ENCODE assay signal across 23 cellular contexts in the genomic region with DNA sequence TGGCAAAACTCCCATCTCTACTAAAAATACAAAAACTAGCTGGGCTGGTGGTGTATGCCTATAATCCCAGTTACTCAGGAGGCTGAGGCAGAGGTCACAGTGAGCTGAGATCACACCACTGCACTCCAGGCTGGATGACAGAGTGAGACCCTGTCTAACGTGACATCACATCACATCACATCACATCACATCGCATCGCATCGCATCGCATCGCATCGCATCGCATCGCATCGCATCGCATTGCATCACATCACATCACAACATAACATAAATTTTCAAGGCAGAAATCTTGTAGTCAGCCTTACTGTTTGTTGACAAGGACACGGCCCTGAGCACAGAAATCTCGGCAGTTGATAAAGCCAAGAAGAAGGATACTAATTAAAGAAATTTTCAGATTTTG. TPM values are rescaled to one million over a fixed set of nuclear protein-coding genes. Genes with fewer than 3 reads are reported as not detected.
DNase-seq lines count a peak whose midpoint lies in the region; ATAC-seq, FAIRE-seq and TF ChIP-seq lines count a peak whose summit lies in the region.
"Had no signal": no experiment of that assay in that cellular context is flagged by ENCODE, and none has a peak within 500 bp of the region (broad histone marks: within the 10 kb centered on the region; RNA-seq: fewer than 3 reads in every experiment).

No MANE protein-coding gene starts in this region.

- no peak overlapping the region for H3K9ac ChIP-seq in H9 (ENCODE audit: extremely low read depth, insufficient read length, low read length)
- no peak overlapping the region for H3K9ac ChIP-seq in GM12878 (ENCODE audit: control insufficient read depth, insufficient read depth, low read length)
- H3K9ac ChIP-seq in mesendoderm (ENCODE audit: low read length) = no peak overlapping the region
- H3K9ac ChIP-seq: BLaER1 had no signal

- no peak for TF ChIP-seq POLR2A in GM12878 (IDR thresholded peaks at IDR 0.05; ENCODE audit: low read depth, low read length)

- H3K56ac ChIP-seq in H9 (ENCODE audit: insufficient read length, low read depth, low read length) = no peak overlapping the region
- H3K56ac ChIP-seq in mesendoderm (ENCODE audit: low read length) = no peak overlapping the region

- H2BK15ac ChIP-seq in H9 (ENCODE audit: low read depth, low read length) (no peak overlapping the region), mesendoderm (replicated peaks; ENCODE audit: low read depth) (no peak overlapping the region)

- no peak overlapping the region for H3K23ac ChIP-seq in H9 (ENCODE audit: insufficient read length, low read depth, low read length)
- no peak overlapping the region for H3K23ac ChIP-seq in mesendoderm (ENCODE audit: low read length)

- H3K36me3 ChIP-seq in GM12878 (ENCODE audit: control insufficient read depth in 2 of 2, insufficient read depth in 2 of 2, low read length in 1 of 2) (peaks cover 2 to 6% of the 10 kb centered on the region in 2 experiments; a peak in 3 of 4 replicates), mesendoderm (ENCODE audit: control insufficient read depth, insufficient read depth, low read length) (no peaks in the 10 kb centered on the region)

- no peak for TF ChIP-seq EP300 in GM12878 (IDR thresholded peaks at IDR 0.05; ENCODE audit: borderline replicate concordance in 1 of 2, control insufficient read depth in 1 of 2, low read depth in 2 of 2, low read length in 2 of 2)

- no peak overlapping the region for H3K4me3 Mint-ChIP-seq in activated CD8-positive, alpha-beta T cell treated with anti-CD3 and anti-CD28 coated beads, Interleukin-2, amount 10 ng/mL, durations not matched to agents 7 days and 5 days
- H3K4me3 Mint-ChIP-seq in activated CD8-positive, alpha-beta T cell treated with anti-CD3 and anti-CD28 coated beads for 36 hours = no peak overlapping the region
- H3K4me3 Mint-ChIP-seq in H9 = no peak overlapping the region
- H3K4me3 Mint-ChIP-seq: B cell; CD4-positive, alpha-beta T cell; CD8-positive, alpha-beta memory T cell; GM23338 had no signal

- H3K27ac ChIP-seq in H9 (ENCODE audit: insufficient read length, low read depth, low read length) (no peak overlapping the region), GM12878 (ENCODE audit: control insufficient read depth, insufficient read depth) (no peak overlapping the region), mesendoderm (ENCODE audit: low read depth, low read length) (no peak overlapping the region)
- H3K27ac ChIP-seq: 22Rv1, BLaER1, C4-2B had no signal

- H3K18ac ChIP-seq in H9 (ENCODE audit: insufficient read length, low read depth, low read length) (no peak overlapping the region), mesendoderm (ENCODE audit: low read length) (no peak overlapping the region)

- SMC1A ChIA-PET in GM12878 (lab: Charles Lee; ENCODE audit: uncharacterized antibody, unreplicated experiment) = no interaction called here

- H4K20me1 ChIP-seq in H9 (ENCODE audit: control insufficient read depth, insufficient read depth, insufficient read length) (no peaks in the 10 kb centered on the region), GM12878 (ENCODE audit: control insufficient read depth, insufficient read depth) (no peaks in the 10 kb centered on the region)

- intact Hi-C loops in activated CD8-positive, alpha-beta T cell treated with anti-CD3 and anti-CD28 coated beads for 36 hours (cut with micrococcal nuclease) = no loop called here
- intact Hi-C loops in GM12878 (cut with micrococcal nuclease; ENCODE audit: unreplicated experiment) = no loop called here

- peak overlapping the region; percentile 25 for H3K27ac Mint-ChIP-seq in activated CD8-positive, alpha-beta T cell treated with anti-CD3 and anti-CD28 coated beads, Interleukin-2, amount 10 ng/mL, durations not matched to agents 7 days and 5 days
- no peak overlapping the region for H3K27ac Mint-ChIP-seq in activated CD8-positive, alpha-beta T cell treated with anti-CD3 and anti-CD28 coated beads for 36 hours
- H3K27ac Mint-ChIP-seq in H9 = peak overlapping the region; percentile 28 to 54 (median 50); a peak in 5 of 7 replicates
- H3K27ac Mint-ChIP-seq: GM23338 had no signal

- no peak for ATAC-seq in activated CD8-positive, alpha-beta T cell treated with anti-CD3 and anti-CD28 coated beads, Interleukin-2, amount 10 ng/mL, durations not matched to agents 7 days and 5 days
- ATAC-seq in activated CD8-positive, alpha-beta T cell treated with anti-CD3 and anti-CD28 coated beads for 36 hours = no peak
- ATAC-seq in GM12878 (no peak), HG02973 (IDR thresholded peaks at IDR 0.05; ENCODE audit: unreplicated experiment) (no peak), GM18517 (IDR thresholded peaks at IDR 0.05; ENCODE audit: unreplicated experiment) (no peak)
- ATAC-seq: GM23338 had no signal

- FAIRE-seq in GM12878 (lab: Jason Lieb, UNC) = no peak
- FAIRE-seq: A204.1, D721Med, GM12891 had no signal

- RAD21 ChIA-PET in GM12878 (lab: Charles Lee; ENCODE audit: unreplicated experiment) = no interaction called here

- no peaks in the 10 kb centered on the region for H3K27me3 Mint-ChIP-seq in activated CD8-positive, alpha-beta T cell treated with anti-CD3 and anti-CD28 coated beads, Interleukin-2, amount 10 ng/mL, durations not matched to agents 7 days and 5 days (ENCODE audit: low read depth)
- H3K27me3 Mint-ChIP-seq in activated CD8-positive, alpha-beta T cell treated with anti-CD3 and anti-CD28 coated beads for 36 hours = no peaks in the 10 kb centered on the region
- H3K27me3 Mint-ChIP-seq in H9 (ENCODE audit: low read depth) = no peaks in the 10 kb centered on the region
- H3K27me3 Mint-ChIP-seq: B cell; CD4-positive, alpha-beta T cell; CD8-positive, alpha-beta memory T cell had no signal

- no TSS peak for BruUV-seq in GM12878 (replicated peaks; lab: Mats Ljungman, UMichigan)

- no peak overlapping the region for H2BK20ac ChIP-seq in H9 (ENCODE audit: low read depth, low read length, poor library complexity, severe bottlenecking)

- H3K4me2 ChIP-seq in H9 (ENCODE audit: insufficient read depth, insufficient read length, low read length) (no peak overlapping the region), GM12878 (ENCODE audit: control insufficient read depth, insufficient read depth) (no peak overlapping the region), mesendoderm (ENCODE audit: low read length) (no peak overlapping the region)
- H3K4me2 ChIP-seq: BLaER1, GM23338 had no signal

- H4K5ac ChIP-seq in H9 (ENCODE audit: insufficient read length, low read depth, low read length) = no peak overlapping the region
- H4K5ac ChIP-seq in mesendoderm (ENCODE audit: low read length) = no peak overlapping the region

- H3K27me3 ChIP-seq in H9 (ENCODE audit: insufficient read depth, low read length) (no peaks in the 10 kb centered on the region), GM12878 (replicated peaks in 1 of 2; ENCODE audit: control insufficient read depth in 2 of 2, insufficient read depth in 2 of 2, low read length in 1 of 2) (no peaks in the 10 kb centered on the region), mesendoderm (ENCODE audit: insufficient read depth, low read length, poor library complexity) (no peaks in the 10 kb centered on the region)
- H3K27me3 ChIP-seq: BLaER1 had no signal

- no peaks in the 10 kb centered on the region for H3K4me1 ChIP-seq in H9 (ENCODE audit: insufficient read depth, low read length)
- no peaks in the 10 kb centered on the region for H3K4me1 ChIP-seq in GM12878 (ENCODE audit: control insufficient read depth, insufficient read depth, low read length)
- no peaks in the 10 kb centered on the region for H3K4me1 ChIP-seq in mesendoderm (ENCODE audit: control insufficient read depth, low read depth, low read length)
- H3K4me1 ChIP-seq: BLaER1, HAP-1 had no signal

- POLR2A ChIA-PET in activated CD8-positive, alpha-beta T cell treated with anti-CD3 and anti-CD28 coated beads, Interleukin-2, amount 10 ng/mL, durations not matched to agents 7 days and 5 days (lab: Charles Lee) = no interaction called here
- POLR2A ChIA-PET in activated CD8-positive, alpha-beta T cell treated with anti-CD3 and anti-CD28 coated beads for 36 hours (lab: Charles Lee) = interaction anchor here (0.9 kb wide), 1 partner anchor 8 kb away, joined by 3 read pairs; no protein-coding TSS in a partner anchor
- POLR2A ChIA-PET in GM12878 (lab: Charles Lee) = no interaction called here

- H3K14ac ChIP-seq in H9 (ENCODE audit: insufficient read depth, low read length) = no peak overlapping the region

- H4K8ac ChIP-seq in H9 (replicated peaks; ENCODE audit: insufficient read length, low read depth, low read length) (no peak overlapping the region), mesendoderm (ENCODE audit: low read depth, low read length) (no peak overlapping the region)

- H3K9me3 ChIP-seq in H9 (ENCODE audit: control insufficient read depth, low read depth, low read length) (no peaks in the 10 kb centered on the region), GM12878 (replicated peaks; ENCODE audit: control insufficient read depth, insufficient read depth, low read length) (no peaks in the 10 kb centered on the region)
- H3K9me3 ChIP-seq: BLaER1, HAP-1 had no signal

- TF ChIP-seq RAD21 in GM12878 (IDR thresholded peaks at IDR 0.05; ENCODE audit: insufficient read depth, low read depth, low read length) = no peak

- H2AFZ ChIP-seq in H9 (ENCODE audit: low read length) (no peak overlapping the region), GM12878 (ENCODE audit: control insufficient read depth, low read depth, low read length) (no peak overlapping the region)
- H2AFZ ChIP-seq: GM23338 had no signal

- H3K4me3 ChIP-seq in GM12878 (no peak overlapping the region), mesendoderm (ENCODE audit: low read length) (no peak overlapping the region)
- H3K4me3 ChIP-seq: BLaER1, GM23338, HAP-1 had no signal

- no peak for DNase-seq in activated CD8-positive, alpha-beta T cell treated with anti-CD3 and anti-CD28 coated beads, Interleukin-2, amount 10 ng/mL, durations not matched to agents 7 days and 5 days
- DNase-seq in activated CD8-positive, alpha-beta T cell treated with anti-CD3 and anti-CD28 coated beads for 36 hours = no peak
- no peak for DNase-seq in H9
- no peak for DNase-seq in GM12878 (ENCODE audit: low read depth, low spot score)
- peak; percentile 32 for DNase-seq in islet precursor cell
- DNase-seq in mesendoderm = no peak
- DNase-seq: CD4-positive, alpha-beta T cell; CD8-positive, alpha-beta memory T cell; DMS 273 treated with DMSO at 0.1 percent for 48 hours; DMS79; EL; GDM1 had no signal

- no peak overlapping the region for H4K91ac ChIP-seq in H9 (ENCODE audit: insufficient read length, low read depth, low read length)

- peaks cover 15% of the 10 kb centered on the region for H3K36me3 Mint-ChIP-seq in activated CD8-positive, alpha-beta T cell treated with anti-CD3 and anti-CD28 coated beads, Interleukin-2, amount 10 ng/mL, durations not matched to agents 7 days and 5 days (ENCODE audit: low read depth)
- peaks cover 4% of the 10 kb centered on the region for H3K36me3 Mint-ChIP-seq in activated CD8-positive, alpha-beta T cell treated with anti-CD3 and anti-CD28 coated beads for 36 hours (ENCODE audit: low read depth)
- H3K36me3 Mint-ChIP-seq in H9 (ENCODE audit: insufficient read depth in 1 of 3, low read depth in 3 of 3) = peaks cover 3 to 17% (median 4%) of the 10 kb centered on the region in 3 experiments; a peak in 6 of 7 replicates

- in situ Hi-C loops in GM12878 (cut with MboI) = no loop called here

- no peak overlapping the region for H3K4ac ChIP-seq in H9 (ENCODE audit: low read depth, low read length)
- H3K4ac ChIP-seq in mesendoderm (ENCODE audit: low read depth, low read length) = no peak overlapping the region

- H3K23me2 ChIP-seq in H9 (ENCODE audit: insufficient read length, low read depth, low read length, poor library complexity, severe bottlenecking) = no peaks in the 10 kb centered on the region

- H2BK5ac ChIP-seq in H9 (ENCODE audit: insufficient read length, low read length) (no peak overlapping the region), mesendoderm (ENCODE audit: low read length) (no peak overlapping the region)

- CTCF ChIA-PET in activated CD8-positive, alpha-beta T cell treated with anti-CD3 and anti-CD28 coated beads, Interleukin-2, amount 10 ng/mL, durations not matched to agents 7 days and 5 days (lab: Charles Lee) = no interaction called here
- CTCF ChIA-PET in activated CD8-positive, alpha-beta T cell treated with anti-CD3 and anti-CD28 coated beads for 36 hours (lab: Charles Lee) = no interaction called here
- CTCF ChIA-PET in GM12878 (lab: Yijun Ruan, JAX) = interaction anchor here (0.6 to 1.0 kb wide), 2 partner anchors 63 to 116 kb away, joined by 3 to 4 read pairs; no protein-coding TSS in a partner anchor

- no peak overlapping the region for H2BK12ac ChIP-seq in H9 (ENCODE audit: insufficient read length, low read depth, low read length)

- H2AK5ac ChIP-seq in H9 (ENCODE audit: insufficient read length, low read length) (no peak overlapping the region), mesendoderm (ENCODE audit: low read length) (no peak overlapping the region)

- H3K79me2 ChIP-seq in H9 (ENCODE audit: insufficient read depth, low read length) (no peaks in the 10 kb centered on the region), GM12878 (ENCODE audit: control insufficient read depth, insufficient read depth, low read length) (no peaks in the 10 kb centered on the region), mesendoderm (ENCODE audit: control insufficient read depth, insufficient read depth, low read length) (no peaks in the 10 kb centered on the region)

- no peaks in the 10 kb centered on the region for H3K9me3 Mint-ChIP-seq in activated CD8-positive, alpha-beta T cell treated with anti-CD3 and anti-CD28 coated beads, Interleukin-2, amount 10 ng/mL, durations not matched to agents 7 days and 5 days (ENCODE audit: insufficient read depth)
- H3K9me3 Mint-ChIP-seq in activated CD8-positive, alpha-beta T cell treated with anti-CD3 and anti-CD28 coated beads for 36 hours = no peaks in the 10 kb centered on the region
- H3K9me3 Mint-ChIP-seq in H9 = no peaks in the 10 kb centered on the region
- H3K9me3 Mint-ChIP-seq: CD4-positive, alpha-beta T cell; CD8-positive, alpha-beta memory T cell; GM23338 had no signal

- H3K79me1 ChIP-seq in H9 (ENCODE audit: insufficient read depth, low read depth, low read length, poor library complexity, severe bottlenecking) = no peaks in the 10 kb centered on the region
- no peaks in the 10 kb centered on the region for H3K79me1 ChIP-seq in mesendoderm (ENCODE audit: low read length)

- H2BK120ac ChIP-seq in H9 (ENCODE audit: low read depth, low read length, poor library complexity, severe bottlenecking) (no peak overlapping the region), mesendoderm (ENCODE audit: low read depth, low read length) (no peak overlapping the region)

- no peak for TF ChIP-seq CTCF in activated CD8-positive, alpha-beta T cell treated with anti-CD3 and anti-CD28 coated beads for 36 hours (IDR thresholded peaks at IDR 0.05)
- TF ChIP-seq CTCF in H9 (conservative IDR thresholded peaks at IDR 0.05) (no peak), GM12878 (IDR thresholded peaks at IDR 0.05 in 2 of 3, conservative IDR thresholded peaks at IDR 0.05 in 1 of 3; ENCODE audit: control insufficient read depth in 2 of 3, extremely low read depth in 1 of 3, insufficient read depth in 1 of 3, low read depth in 3 of 3, low read length in 3 of 3) (no peak)

- no CpG with 5 or more reads among the region's 13 CpGs for WGBS in H9 (ENCODE audit: extremely low coverage, insufficient read length, low lambda C conversion rate)
- 95% methylated on average over 13 of the region's 13 CpGs for WGBS in GM12878 (ENCODE audit: insufficient coverage, insufficient replicate concordance, low lambda C conversion rate, missing lambda C conversion rate)
- WGBS in mesendoderm (ENCODE audit: extremely low coverage, insufficient coverage, low lambda C conversion rate) = no CpG with 5 or more reads among the region's 13 CpGs

- no peak overlapping the region for H3T11ph ChIP-seq in H9 (ENCODE audit: low read length)

- H3K4me1 Mint-ChIP-seq in activated CD8-positive, alpha-beta T cell treated with anti-CD3 and anti-CD28 coated beads, Interleukin-2, amount 10 ng/mL, durations not matched to agents 7 days and 5 days (ENCODE audit: low read depth) = no peaks in the 10 kb centered on the region
- H3K4me1 Mint-ChIP-seq in activated CD8-positive, alpha-beta T cell treated with anti-CD3 and anti-CD28 coated beads for 36 hours (ENCODE audit: low read depth) = no peaks in the 10 kb centered on the region
- no peaks in the 10 kb centered on the region for H3K4me1 Mint-ChIP-seq in H9
- H3K4me1 Mint-ChIP-seq: B cell, GM23338 had no signal

RNA-seq across cellular contexts. Expression of a gene that starts 44.5 kb away (rescaled TPM):
- 100 to 1,000 TPM; 104 to 112 TPM for total RNA-seq in activated CD8-positive, alpha-beta T cell treated with anti-CD3 and anti-CD28 coated beads, Interleukin-2, amount 10 ng/mL, durations not matched to agents 7 days and 5 days
- 10 to 100 TPM; 90.8 to 95.2 TPM for total RNA-seq in activated CD8-positive, alpha-beta T cell treated with anti-CD3 and anti-CD28 coated beads for 36 hours
- total RNA-seq in H9 (2021) = 81.4 and 90.7 TPM in 2 replicates
- 400 and 435 TPM in 2 replicates for total RNA-seq in GM12878 (2013; cell fraction: nucleolus; rRNA removed)
- total RNA-seq in GM12878 (2014; rRNA removed) = 56.4 and 62.5 TPM in 2 replicates
- total RNA-seq in GM12878 (2014; rRNA removed; fragmentation: Illumina TruSeq; extraction: Trizol) = 94.1 and 94.6 TPM in 2 replicates
- total RNA-seq in GM12878 (2021) = 66.5 and 72.7 TPM in 2 replicates
- polyA plus RNA-seq in GM12878 (2011; ENCODE audit: low read depth) = 45.2 TPM
- 103 and 128 TPM in 2 replicates for polyA plus RNA-seq in GM12878 (2011; rRNA removed)
- 50.3 and 56.4 TPM in 2 replicates for polyA plus RNA-seq in GM12878 (2011; cell fraction: cytosol; rRNA removed)
- 317 and 335 TPM in 2 replicates for polyA plus RNA-seq in GM12878 (2011; cell fraction: nucleus; rRNA removed)
- 67.7 and 87.7 TPM in 2 replicates for polyA plus RNA-seq in GM12878 (2012)
- 102 and 136 TPM in 2 replicates for polyA plus RNA-seq in GM12878 (2014; fragmentation: Illumina TruSeq; extraction: Trizol)
- polyA plus RNA-seq in GM12878 (2014; fragmentation: Nextera tagmentation; extraction: Ambion mirVana) = 10 to 100 TPM; 45.3 to 84.4 TPM
- 73.6 and 89.8 TPM in 2 replicates for polyA plus RNA-seq in GM12878 (2014; rRNA removed)
- 10 to 100 TPM; 70.6 to 78.2 TPM for polyA plus RNA-seq in GM12878 (2016; fragmentation: Nextera tagmentation; extraction: Ambion mirVana)
- 30.0 and 44.6 TPM in 2 replicates for polyA minus RNA-seq in GM12878 (2011; rRNA and poly(A)+ RNA removed)
- polyA minus RNA-seq in GM12878 (2011; cell fraction: cytosol; rRNA and poly(A)+ RNA removed) = 12.5 and 15.6 TPM in 2 replicates
- polyA minus RNA-seq in GM12878 (2011; cell fraction: nucleus; rRNA and poly(A)+ RNA removed) = 42.7 and 57.8 TPM in 2 replicates
- 55.8 TPM for polyA plus RNA-seq in mesendoderm (2013, experiment 1 of 2)
- polyA plus RNA-seq in mesendoderm (2013, experiment 2 of 2) = 56.4 TPM

RNA-seq across cellular contexts. Expression of a gene that starts 54.8 kb away (rescaled TPM):
- total RNA-seq in activated CD8-positive, alpha-beta T cell treated with anti-CD3 and anti-CD28 coated beads, Interleukin-2, amount 10 ng/mL, durations not matched to agents 7 days and 5 days = 10 to 100 TPM; 13.4 to 15.0 TPM
- 1 to 10 TPM; 6.9 to 8.5 TPM for total RNA-seq in activated CD8-positive, alpha-beta T cell treated with anti-CD3 and anti-CD28 coated beads for 36 hours
- total RNA-seq in H9 (2021) = 10.0 and 10.9 TPM in 2 replicates
- total RNA-seq in GM12878 (2013; cell fraction: nucleolus; rRNA removed) = 4.3 and 4.7 TPM in 2 replicates
- 9.9 TPM in 2 replicates for total RNA-seq in GM12878 (2014; rRNA removed)
- 2.6 and 3.5 TPM in 2 replicates for total RNA-seq in GM12878 (2014; rRNA removed; fragmentation: Illumina TruSeq; extraction: Trizol)
- 9.0 and 10.3 TPM in 2 replicates for total RNA-seq in GM12878 (2021)
- polyA plus RNA-seq in GM12878 (2011; ENCODE audit: low read depth) = 1.4 TPM
- 2.1 and 6.2 TPM in 2 replicates for polyA plus RNA-seq in GM12878 (2011; rRNA removed)
- 9.8 and 14.4 TPM in 2 replicates for polyA plus RNA-seq in GM12878 (2011; cell fraction: cytosol; rRNA removed)
- polyA plus RNA-seq in GM12878 (2011; cell fraction: nucleus; rRNA removed) = 11.7 and 14.4 TPM in 2 replicates
- polyA plus RNA-seq in GM12878 (2012) = 3.3 and 4.2 TPM in 2 replicates
- 0.98 and 4.0 TPM in 2 replicates for polyA plus RNA-seq in GM12878 (2014; fragmentation: Illumina TruSeq; extraction: Trizol)
- polyA plus RNA-seq in GM12878 (2014; fragmentation: Nextera tagmentation; extraction: Ambion mirVana) = 1 to 10 TPM; 1.3 to 2.4 TPM
- 10.3 and 10.8 TPM in 2 replicates for polyA plus RNA-seq in GM12878 (2014; rRNA removed)
- polyA plus RNA-seq in GM12878 (2016; fragmentation: Nextera tagmentation; extraction: Ambion mirVana) = 10 to 100 TPM in 1 of 2 experiments, 1 to 10 TPM in 1; 9.2 to 10.5 TPM
- polyA minus RNA-seq in GM12878 (2011; rRNA and poly(A)+ RNA removed) = 4.0 and 5.8 TPM in 2 replicates
- polyA minus RNA-seq in GM12878 (2011; cell fraction: cytosol; rRNA and poly(A)+ RNA removed) = 3.9 and 5.7 TPM in 2 replicates
- 1.8 and 5.2 TPM in 2 replicates for polyA minus RNA-seq in GM12878 (2011; cell fraction: nucleus; rRNA and poly(A)+ RNA removed)
- polyA plus RNA-seq in mesendoderm (2013, experiment 1 of 2) = 12.0 TPM
- 11.9 TPM for polyA plus RNA-seq in mesendoderm (2013, experiment 2 of 2)
